9 cellular contexts compared by ENCODE assay signal in genomic region chr4:112706840-112707207, GRCh38.
DNase-seq lines count a peak whose midpoint lies in the region; ATAC-seq and TF ChIP-seq lines count a peak whose summit lies in the region.
"Had no signal": no experiment of that assay in that cellular context is flagged by ENCODE, and none has a peak within 500 bp of the region (broad histone marks: within the 10 kb centered on the region; RNA-seq: fewer than 3 reads in every experiment).

No MANE protein-coding gene starts in this region.

- peak overlapping the region; percentile 88 to 95 (median 92) for H3K4me3 Mint-ChIP-seq in IgD-negative memory B cell
- peak overlapping the region; percentile 96 for H3K4me3 Mint-ChIP-seq in neural crest cell

- TF ChIP-seq CTCF in GM12864 (IDR thresholded peaks at IDR 0.05; ENCODE audit: low read depth, low read length, missing control alignments) (no peak), coronary artery (IDR thresholded peaks at IDR 0.05) (no peak), neural crest cell (conservative IDR thresholded peaks at IDR 0.05) (no peak)

- H3K4me1 Mint-ChIP-seq in IgD-negative memory B cell = peaks cover 7 to 16% (median 14%) of the 10 kb centered on the region in 3 donors
- H3K4me1 Mint-ChIP-seq in neural crest cell = peaks cover 20% of the 10 kb centered on the region

- no peak for DNase-seq in GM12864 (ENCODE audit: low read depth)
- no peak for DNase-seq in coronary artery (ENCODE audit: low spot score)
- no peak for DNase-seq in neural crest cell (ENCODE audit: low read depth, low spot score)
- DNase-seq in cerebellar nuclear complex (lab: John Stamatoyannopoulos, UW) = no peak
- no peak for DNase-seq in globus pallidus (ENCODE audit: low spot score)
- DNase-seq in H4 (ENCODE audit: low spot score) = no peak
- DNase-seq: dermis blood vessel endothelial cell had no signal

- no peak overlapping the region for H3K27ac Mint-ChIP-seq in IgD-negative memory B cell
- H3K27ac Mint-ChIP-seq in neural crest cell (ENCODE audit: unreplicated experiment) = no peak overlapping the region

- H3K4me3 ChIP-seq in GM12864 (ENCODE audit: low read depth, low read length) = peak overlapping the region; percentile 65; the same call in 1 of the 2 replicates
- peak overlapping the region; percentile 70 for H3K4me3 ChIP-seq in coronary artery

- no peaks in the 10 kb centered on the region for H3K9me3 Mint-ChIP-seq in IgD-negative memory B cell
- H3K9me3 Mint-ChIP-seq in neural crest cell = no peaks in the 10 kb centered on the region

- H3K36me3 Mint-ChIP-seq in IgD-negative memory B cell (no peaks in the 10 kb centered on the region), neural crest cell (ENCODE audit: low read depth) (no peaks in the 10 kb centered on the region)

- no peak overlapping the region for H3K27ac ChIP-seq in coronary artery

- ATAC-seq in GM18907 (IDR thresholded peaks at IDR 0.05; ENCODE audit: unreplicated experiment) = no peak

- peaks cover 34% of the 10 kb centered on the region for H3K27me3 Mint-ChIP-seq in IgD-negative memory B cell
- H3K27me3 Mint-ChIP-seq in neural crest cell (ENCODE audit: low read depth) = peaks cover 70% of the 10 kb centered on the region
